16 cellular contexts compared by ENCODE assay signal in the genomic region with DNA sequence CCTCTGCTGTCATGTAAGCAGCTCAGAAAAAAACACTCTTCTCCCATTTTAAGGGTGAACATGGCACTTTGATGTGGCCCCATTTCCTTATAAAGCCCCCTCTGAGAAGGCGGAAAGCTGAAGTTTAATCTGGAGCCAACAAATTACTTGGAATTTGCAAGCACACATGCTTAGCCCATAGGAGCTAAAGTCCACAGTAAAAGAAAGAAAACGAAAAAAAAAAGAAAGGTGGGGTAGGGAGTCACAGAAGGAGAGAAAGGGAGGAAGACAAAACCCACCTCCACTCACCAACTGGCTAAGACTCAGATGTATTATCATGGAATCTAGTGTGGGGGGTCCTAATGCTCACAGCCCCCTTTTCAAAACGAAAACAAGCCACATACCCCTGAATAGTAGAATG. TPM values are rescaled to one million over a fixed set of nuclear protein-coding genes. Genes with fewer than 3 reads are reported as not detected.
"Had no signal": no experiment of that assay in that cellular context is flagged by ENCODE, and none has a peak within 500 bp of the region (broad histone marks: within the 10 kb centered on the region; RNA-seq: fewer than 3 reads in every experiment).

No MANE protein-coding gene starts in this region.

- H3K4me1 Mint-ChIP-seq: endodermal cell had no signal

- H3K27ac Mint-ChIP-seq: activated CD4-positive, alpha-beta memory T cell treated with anti-CD3 and anti-CD28 coated beads, Interleukin-2, amount 10 ng/mL, durations not matched to agents 7 days and 5 days; activated T-cell treated with anti-CD3 and anti-CD28 coated beads, Interleukin-2, amount 50 U/mL, for 72 hours; endodermal cell; naive B cell; progenitor cell of endocrine pancreas had no signal

- H3K36me3 Mint-ChIP-seq: brain had no signal

- H3K9me3 Mint-ChIP-seq: activated CD4-positive, alpha-beta memory T cell treated with anti-CD3 and anti-CD28 coated beads, Interleukin-2, amount 10 ng/mL, durations not matched to agents 7 days and 5 days; activated T-cell treated with anti-CD3 and anti-CD28 coated beads, Interleukin-2, amount 50 U/mL, for 72 hours; endodermal cell; naive B cell had no signal

- DNase-seq: activated CD4-positive, alpha-beta memory T cell treated with anti-CD3 and anti-CD28 coated beads, Interleukin-2, amount 10 ng/mL, durations not matched to agents 7 days and 5 days; activated CD4-positive, alpha-beta T cell treated with anti-CD3 and anti-CD28 coated beads for 1 hour; activated T-cell treated with anti-CD3 and anti-CD28 coated beads, Interleukin-2, amount 50 U/mL, for 72 hours; cerebellar nuclear complex; erythroblast; midbrain; naive B cell; stimulated activated CD4-positive, alpha-beta T cell treated with anti-CD3 and anti-CD28 coated beads, Interleukin-12 subunit alpha, Interleukin-12 subunit beta, amount 100 ng/mL, for 4 hours; stimulated activated CD4-positive, alpha-beta T cell treated with anti-CD3 and anti-CD28 coated beads, Interleukin-2, amount 100 ng/mL, for 48 hours; stimulated activated naive CD4-positive, alpha-beta T cell treated with Interleukin-2 at 50 U/mL for 16 hours; T-helper 9 cell had no signal

- H3K4me3 Mint-ChIP-seq: activated CD4-positive, alpha-beta memory T cell treated with anti-CD3 and anti-CD28 coated beads, Interleukin-2, amount 10 ng/mL, durations not matched to agents 7 days and 5 days had no signal

- ATAC-seq: activated T-cell treated with anti-CD3 and anti-CD28 coated beads, Interleukin-2, amount 50 U/mL, for 72 hours; sciatic nerve had no signal

RNA-seq across cellular contexts. Expression of a gene that starts 30.4 kb away (rescaled TPM):
- total RNA-seq: activated CD4-positive, alpha-beta memory T cell treated with anti-CD3 and anti-CD28 coated beads, Interleukin-2, amount 10 ng/mL, durations not matched to agents 7 days and 5 days; glomerular endothelial cell had no signal

RNA-seq across cellular contexts. Expression of a gene that starts 57.0 kb away (rescaled TPM):
- total RNA-seq: activated CD4-positive, alpha-beta memory T cell treated with anti-CD3 and anti-CD28 coated beads, Interleukin-2, amount 10 ng/mL, durations not matched to agents 7 days and 5 days had no signal
